16 cellular contexts compared by ENCODE assay signal in genomic region chr18:39945076-39945475, GRCh38.
DNase-seq lines count a peak whose midpoint lies in the region; ATAC-seq and TF ChIP-seq lines count a peak whose summit lies in the region.
"Had no signal": no experiment of that assay in that cellular context is flagged by ENCODE, and none has a peak within 500 bp of the region (broad histone marks: within the 10 kb centered on the region; RNA-seq: fewer than 3 reads in every experiment).

No MANE protein-coding gene starts in this region.

- no peaks in the 10 kb centered on the region for H3K79me2 ChIP-seq in OCI-LY7 (ENCODE audit: insufficient read depth, low read depth, low read length)

- H3K4me1 ChIP-seq in OCI-LY7 (ENCODE audit: insufficient read depth, low read length, poor library complexity, severe bottlenecking): no peaks in the 10 kb centered on the region

- H3K9me3 ChIP-seq in OCI-LY7 (ENCODE audit: low read length): no peaks in the 10 kb centered on the region

- CTCF ChIA-PET in OCI-LY7 (lab: Charles Lee; ENCODE audit: unreplicated experiment): no interaction called here

- no peaks in the 10 kb centered on the region for H3K9me2 ChIP-seq in OCI-LY7 (ENCODE audit: insufficient read depth, low read length)

- no peak overlapping the region for H3K4me3 ChIP-seq in choroid plexus epithelial cell (ENCODE audit: low read depth, low read length)
- H3K4me3 ChIP-seq in skeletal muscle cell (ENCODE audit: low read depth, low read length): no peak overlapping the region
- no peak overlapping the region for H3K4me3 ChIP-seq in OCI-LY7 (ENCODE audit: low read depth, low read length, poor library complexity, severe bottlenecking)

- no peaks in the 10 kb centered on the region for H4K20me1 ChIP-seq in OCI-LY7 (ENCODE audit: insufficient read depth, low read length)

- no peak overlapping the region for H3K27ac ChIP-seq in OCI-LY7 (ENCODE audit: low read depth, low read length, poor library complexity, severe bottlenecking)
- H3K27ac ChIP-seq: HL-60 had no signal

- H2AFZ ChIP-seq in OCI-LY7 (ENCODE audit: low read length): no peak overlapping the region

- POLR2A ChIA-PET in OCI-LY7 (lab: Charles Lee): no interaction called here

- TF ChIP-seq CTCF in choroid plexus epithelial cell (conservative IDR thresholded peaks at IDR 0.05; ENCODE audit: low read depth, low read length) (no peak), OCI-LY7 (conservative IDR thresholded peaks at IDR 0.05; ENCODE audit: low read length) (no peak)

- intact Hi-C loops in OCI-LY7 (cut with micrococcal nuclease; ENCODE audit: unreplicated experiment): no loop called here

- no peak overlapping the region for H3K4me2 ChIP-seq in OCI-LY7 (ENCODE audit: low read length)

- BruUV-seq in OCI-LY7 (replicated peaks; lab: Mats Ljungman, UMichigan): no TSS peak

- DNase-seq in NCI-H2107 treated with DMSO at 0.1 percent for 48 hours (lab: John Stamatoyannopoulos, UW; ENCODE audit: unreplicated experiment) (peak; percentile 12), NCI-H2107 (lab: John Stamatoyannopoulos, UW) (no peak), RPMI8226 (peak; percentile 76), choroid plexus epithelial cell (ENCODE audit: low read depth) (peak; percentile 47), skeletal muscle cell (ENCODE audit: low read depth) (peak; percentile 28), OCI-LY7 (ENCODE audit: low spot score) (no peak), DMS79 (lab: John Stamatoyannopoulos, UW) (no peak)
- DNase-seq: 8988T; CD4-positive, alpha-beta memory T cell; H7; NCI-H1436; NCI-H2029 treated with DMSO at 0.1 percent for 48 hours; NCI-H2227 treated with DMSO at 0.1 percent for 48 hours; NCI-H524 had no signal

- H3K36me3 ChIP-seq in OCI-LY7 (ENCODE audit: insufficient read depth, low read length): no peaks in the 10 kb centered on the region

- ATAC-seq in HG03135 (IDR thresholded peaks at IDR 0.05; ENCODE audit: unreplicated experiment): no peak

Comparison
In these comparisons a context has a peak if more than half of its experiments do, and no peak if none do; other contexts are left out.
1. DNase-seq: peak in NCI-H2107 treated with DMSO at 0.1 percent for 48 hours (single experiment), RPMI8226 (single experiment), choroid plexus epithelial cell (single experiment) and skeletal muscle cell (single experiment); none in NCI-H2107 (single experiment), OCI-LY7 (single experiment) and DMS79 (single experiment).